17 cellular contexts compared by ENCODE assay signal in the genomic region with DNA sequence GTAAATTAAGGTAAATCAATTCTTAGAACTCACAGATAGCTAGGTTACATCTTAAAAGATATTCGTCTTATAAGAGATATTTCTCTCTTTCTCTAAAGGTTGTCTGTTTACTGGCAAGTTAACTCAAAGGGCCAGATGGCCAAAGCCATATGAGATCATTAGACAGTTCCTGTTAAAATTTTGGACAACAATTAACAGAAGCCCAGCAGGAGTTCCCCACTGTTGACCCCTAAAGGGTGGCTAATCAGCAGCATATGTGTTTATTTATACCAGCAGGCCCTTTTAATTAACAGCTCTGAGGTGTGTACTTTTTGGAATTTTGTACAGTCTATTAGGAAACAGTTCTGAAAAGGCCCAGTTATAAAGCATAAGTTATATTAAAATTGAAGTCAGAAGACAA.
"Had no signal": no experiment of that assay in that cellular context is flagged by ENCODE, and none has a peak within 500 bp of the region (broad histone marks: within the 10 kb centered on the region; RNA-seq: fewer than 3 reads in every experiment).

No MANE protein-coding gene starts in this region.

- H3K27me3 ChIP-seq: MG63 had no signal

- H3K4me2 ChIP-seq: SK-N-SH had no signal

- H3K4me3 ChIP-seq: MG63 had no signal

- H3K36me3 ChIP-seq: MG63 had no signal

- DNase-seq: IMR-90, Karpas-422, KG1, MG63, NCI-H1092 treated with DMSO at 0.1 percent for 48 hours, NCI-H146, NCI-H187 treated with DMSO at 0.1 percent for 48 hours, NCI-H2029 treated with DMSO at 0.1 percent for 48 hours, NCI-H2171 treated with DMSO at 0.1 percent for 48 hours, NCI-H345, NCI-H526, PC-3, SHP77, SK-N-SH, SW 1271, T-cell had no signal

- H3K9me2 ChIP-seq: SK-N-SH had no signal

- H3K9me3 ChIP-seq: MG63, SK-N-SH had no signal

- H3K9ac ChIP-seq: SK-N-SH had no signal

- H3K27ac ChIP-seq: RWPE1 had no signal
